1 cellular context compared by ENCODE assay signal in genomic region chr17:48816438-48816773, GRCh38.
TF ChIP-seq lines count a peak whose summit lies in the region.

No MANE protein-coding gene starts in this region.

TF ChIP-seq in GM12878, 131 proteins besides CTCF, POLR2A, EP300 and RAD21 (continued from another document):
- TF ChIP-seq MLLT1 (IDR thresholded peaks at IDR 0.05) (no peak), WRNIP1 (IDR thresholded peaks at IDR 0.05; ENCODE audit: borderline replicate concordance, low read depth, low read length) (no peak), RB1 (IDR thresholded peaks at IDR 0.05; ENCODE audit: borderline replicate concordance) (no peak), TCF12 (IDR thresholded peaks at IDR 0.05; ENCODE audit: low read depth, low read length) (no peak), SRF (IDR thresholded peaks at IDR 0.05; ENCODE audit: low read depth in 2 of 2, low read length in 2 of 2) (no peak), CBX5 (IDR thresholded peaks at IDR 0.05; ENCODE audit: low read depth) (no peak), STAT1 (conservative IDR thresholded peaks at IDR 0.05) (no peak)
- TF ChIP-seq, protein P1, sequence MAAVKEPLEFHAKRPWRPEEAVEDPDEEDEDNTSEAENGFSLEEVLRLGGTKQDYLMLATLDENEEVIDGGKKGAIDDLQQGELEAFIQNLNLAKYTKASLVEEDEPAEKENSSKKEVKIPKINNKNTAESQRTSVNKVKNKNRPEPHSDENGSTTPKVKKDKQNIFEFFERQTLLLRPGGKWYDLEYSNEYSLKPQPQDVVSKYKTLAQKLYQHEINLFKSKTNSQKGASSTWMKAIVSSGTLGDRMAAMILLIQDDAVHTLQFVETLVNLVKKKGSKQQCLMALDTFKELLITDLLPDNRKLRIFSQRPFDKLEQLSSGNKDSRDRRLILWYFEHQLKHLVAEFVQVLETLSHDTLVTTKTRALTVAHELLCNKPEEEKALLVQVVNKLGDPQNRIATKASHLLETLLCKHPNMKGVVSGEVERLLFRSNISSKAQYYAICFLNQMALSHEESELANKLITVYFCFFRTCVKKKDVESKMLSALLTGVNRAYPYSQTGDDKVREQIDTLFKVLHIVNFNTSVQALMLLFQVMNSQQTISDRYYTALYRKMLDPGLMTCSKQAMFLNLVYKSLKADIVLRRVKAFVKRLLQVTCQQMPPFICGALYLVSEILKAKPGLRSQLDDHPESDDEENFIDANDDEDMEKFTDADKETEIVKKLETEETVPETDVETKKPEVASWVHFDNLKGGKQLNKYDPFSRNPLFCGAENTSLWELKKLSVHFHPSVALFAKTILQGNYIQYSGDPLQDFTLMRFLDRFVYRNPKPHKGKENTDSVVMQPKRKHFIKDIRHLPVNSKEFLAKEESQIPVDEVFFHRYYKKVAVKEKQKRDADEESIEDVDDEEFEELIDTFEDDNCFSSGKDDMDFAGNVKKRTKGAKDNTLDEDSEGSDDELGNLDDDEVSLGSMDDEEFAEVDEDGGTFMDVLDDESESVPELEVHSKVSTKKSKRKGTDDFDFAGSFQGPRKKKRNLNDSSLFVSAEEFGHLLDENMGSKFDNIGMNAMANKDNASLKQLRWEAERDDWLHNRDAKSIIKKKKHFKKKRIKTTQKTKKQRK (IDR thresholded peaks at IDR 0.05; ENCODE audit: low read depth, low read length): no peak
- TF ChIP-seq, protein P2, sequence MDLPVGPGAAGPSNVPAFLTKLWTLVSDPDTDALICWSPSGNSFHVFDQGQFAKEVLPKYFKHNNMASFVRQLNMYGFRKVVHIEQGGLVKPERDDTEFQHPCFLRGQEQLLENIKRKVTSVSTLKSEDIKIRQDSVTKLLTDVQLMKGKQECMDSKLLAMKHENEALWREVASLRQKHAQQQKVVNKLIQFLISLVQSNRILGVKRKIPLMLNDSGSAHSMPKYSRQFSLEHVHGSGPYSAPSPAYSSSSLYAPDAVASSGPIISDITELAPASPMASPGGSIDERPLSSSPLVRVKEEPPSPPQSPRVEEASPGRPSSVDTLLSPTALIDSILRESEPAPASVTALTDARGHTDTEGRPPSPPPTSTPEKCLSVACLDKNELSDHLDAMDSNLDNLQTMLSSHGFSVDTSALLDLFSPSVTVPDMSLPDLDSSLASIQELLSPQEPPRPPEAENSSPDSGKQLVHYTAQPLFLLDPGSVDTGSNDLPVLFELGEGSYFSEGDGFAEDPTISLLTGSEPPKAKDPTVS (IDR thresholded peaks at IDR 0.05; ENCODE audit: low read depth, low read length): no peak
- TF ChIP-seq, protein P3, sequence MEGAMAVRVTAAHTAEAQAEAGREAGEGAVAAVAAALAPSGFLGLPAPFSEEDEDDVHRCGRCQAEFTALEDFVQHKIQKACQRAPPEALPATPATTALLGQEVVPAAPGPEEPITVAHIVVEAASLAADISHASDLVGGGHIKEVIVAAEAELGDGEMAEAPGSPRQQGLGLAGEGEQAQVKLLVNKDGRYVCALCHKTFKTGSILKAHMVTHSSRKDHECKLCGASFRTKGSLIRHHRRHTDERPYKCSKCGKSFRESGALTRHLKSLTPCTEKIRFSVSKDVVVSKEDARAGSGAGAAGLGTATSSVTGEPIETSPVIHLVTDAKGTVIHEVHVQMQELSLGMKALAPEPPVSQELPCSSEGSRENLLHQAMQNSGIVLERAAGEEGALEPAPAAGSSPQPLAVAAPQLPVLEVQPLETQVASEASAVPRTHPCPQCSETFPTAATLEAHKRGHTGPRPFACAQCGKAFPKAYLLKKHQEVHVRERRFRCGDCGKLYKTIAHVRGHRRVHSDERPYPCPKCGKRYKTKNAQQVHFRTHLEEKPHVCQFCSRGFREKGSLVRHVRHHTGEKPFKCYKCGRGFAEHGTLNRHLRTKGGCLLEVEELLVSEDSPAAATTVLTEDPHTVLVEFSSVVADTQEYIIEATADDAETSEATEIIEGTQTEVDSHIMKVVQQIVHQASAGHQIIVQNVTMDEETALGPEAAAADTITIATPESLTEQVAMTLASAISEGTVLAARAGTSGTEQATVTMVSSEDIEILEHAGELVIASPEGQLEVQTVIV (IDR thresholded peaks at IDR 0.05; ENCODE audit: borderline replicate concordance, partially characterized antibody): no peak
